Comparison of ENCODE assay signal across 11 cellular contexts in genomic region chr2:202643012-202643858, GRCh38. TPM values are rescaled to one million over a fixed set of nuclear protein-coding genes. Genes with fewer than 3 reads are reported as not detected.
DNase-seq lines count a peak whose midpoint lies in the region; ATAC-seq and TF ChIP-seq lines count a peak whose summit lies in the region.
"Had no signal": no experiment of that assay in that cellular context is flagged by ENCODE, and none has a peak within 500 bp of the region (broad histone marks: within the 10 kb centered on the region; RNA-seq: fewer than 3 reads in every experiment).

No MANE protein-coding gene starts in this region.

- H3K4me1 Mint-ChIP-seq in activated CD4-positive, alpha-beta T cell treated with anti-CD3 and anti-CD28 coated beads, Interleukin-2, amount 10 ng/mL, durations not matched to agents 7 days and 5 days = peaks cover 62% of the 10 kb centered on the region
- peaks cover 30 to 50% of the 10 kb centered on the region in 2 donors for H3K4me1 Mint-ChIP-seq in stimulated activated naive B cell treated with anti-CD40 and anti-IgM and Interleukin-4, amounts not matched to agents 10 μg/mL and 1 μg/mL and 100 μg/mL, for 72 hours

- intact Hi-C loops in Panc1 (cut with micrococcal nuclease; ENCODE audit: unreplicated experiment) = no loop called here

- peaks cover 17% of the 10 kb centered on the region for H3K36me3 Mint-ChIP-seq in activated CD4-positive, alpha-beta T cell treated with anti-CD3 and anti-CD28 coated beads, Interleukin-2, amount 10 ng/mL, durations not matched to agents 7 days and 5 days (ENCODE audit: low read depth)
- H3K36me3 Mint-ChIP-seq in stimulated activated naive B cell treated with anti-CD40 and anti-IgM and Interleukin-4, amounts not matched to agents 10 μg/mL and 1 μg/mL and 100 μg/mL, for 72 hours = no peaks in the 10 kb centered on the region

- POLR2A ChIA-PET in activated CD4-positive, alpha-beta T cell treated with anti-CD3 and anti-CD28 coated beads, Interleukin-2, amount 10 ng/mL, durations not matched to agents 7 days and 5 days (lab: Charles Lee) = no interaction called here
- POLR2A ChIA-PET in Panc1 (lab: Charles Lee) = no interaction called here

- in situ Hi-C loops in Panc1 (cut with HindIII; ENCODE audit: low pct_unique_long_range_greater_than_20kb, low sequenced_read_pairs) = no loop called here

- TF ChIP-seq CTCF in Panc1 (IDR thresholded peaks at IDR 0.05) (no peak), epithelial cell of proximal tubule (conservative IDR thresholded peaks at IDR 0.05; ENCODE audit: low read depth, low read length) (no peak)

- CTCF ChIA-PET in activated CD4-positive, alpha-beta T cell treated with anti-CD3 and anti-CD28 coated beads, Interleukin-2, amount 10 ng/mL, durations not matched to agents 7 days and 5 days (lab: Charles Lee) = interaction anchor here (0.8 to 1.9 kb wide), 3 partner anchors 9 to 16 kb away, joined by 3 to 5 read pairs (median 3); partner anchors contain the start of gene FAM117B
- CTCF ChIA-PET in Panc1 (lab: Charles Lee) = interaction anchor here (0.7 kb wide), 1 partner anchor 24 kb away, joined by 3 read pairs; no protein-coding TSS in a partner anchor

- TSS peak; percentile 22 for BruUV-seq in Panc1 (replicated peaks; lab: Mats Ljungman, UMichigan)

- H3K4me3 ChIP-seq in Panc1 (ENCODE audit: low read depth in 2 of 2, low read length in 2 of 2) (no peak overlapping the region), epithelial cell of proximal tubule (ENCODE audit: low read depth, low read length) (peak overlapping the region; percentile 1)

- peaks cover 30% of the 10 kb centered on the region for H3K4me1 ChIP-seq in Panc1 (ENCODE audit: control insufficient read depth, insufficient read depth, low read length)

- H3K27me3 Mint-ChIP-seq in activated CD4-positive, alpha-beta T cell treated with anti-CD3 and anti-CD28 coated beads, Interleukin-2, amount 10 ng/mL, durations not matched to agents 7 days and 5 days = no peaks in the 10 kb centered on the region
- H3K27me3 Mint-ChIP-seq in stimulated activated naive B cell treated with anti-CD40 and anti-IgM and Interleukin-4, amounts not matched to agents 10 μg/mL and 1 μg/mL and 100 μg/mL, for 72 hours = no peaks in the 10 kb centered on the region
- H3K27me3 Mint-ChIP-seq: type B pancreatic cell had no signal

- no peak for ATAC-seq in Panc1
- ATAC-seq in stimulated activated naive B cell treated with anti-CD40 and anti-IgM and Interleukin-4, amounts not matched to agents 10 μg/mL and 1 μg/mL and 100 μg/mL, for 72 hours (replicated peaks) = peak; percentile 70 to 75

- H3K27ac ChIP-seq in Panc1 (ENCODE audit: low read length) = peak overlapping the region; percentile 67; the same call in 1 of the 2 replicates

- no peaks in the 10 kb centered on the region for H3K9me3 ChIP-seq in Panc1 (ENCODE audit: control insufficient read depth, insufficient read depth, low read depth, low read length)

- DNase-seq in activated CD4-positive, alpha-beta T cell treated with anti-CD3 and anti-CD28 coated beads, Interleukin-2, amount 10 ng/mL, durations not matched to agents 7 days and 5 days = peak; percentile 50
- DNase-seq in activated CD4-positive, alpha-beta T cell treated with anti-CD3 and anti-CD28 coated beads, Interleukin-2, amount 50 U/mL, for 4 hours = no peak
- DNase-seq in Panc1 (ENCODE audit: low read depth, low spot score) (no peak), epithelial cell of proximal tubule (ENCODE audit: low read depth) (no peak), EL (no peak), NCI-H345 treated with DMSO at 0.1 percent for 48 hours (lab: John Stamatoyannopoulos, UW; ENCODE audit: unreplicated experiment) (no peak), dermis blood vessel endothelial cell (no peak)
- no peak for DNase-seq in stimulated activated naive B cell treated with anti-CD40 and anti-IgM and Interleukin-4, amounts not matched to agents 10 μg/mL and 1 μg/mL and 100 μg/mL, for 72 hours
- DNase-seq: NCI-H446; stimulated activated CD4-positive, alpha-beta T cell treated with anti-CD3 and anti-CD28 coated beads, Interleukin-4, amount 100 ng/mL, for 1 hour had no signal

- no peaks in the 10 kb centered on the region for H3K9me3 Mint-ChIP-seq in activated CD4-positive, alpha-beta T cell treated with anti-CD3 and anti-CD28 coated beads, Interleukin-2, amount 10 ng/mL, durations not matched to agents 7 days and 5 days
- H3K9me3 Mint-ChIP-seq in stimulated activated naive B cell treated with anti-CD40 and anti-IgM and Interleukin-4, amounts not matched to agents 10 μg/mL and 1 μg/mL and 100 μg/mL, for 72 hours = no peaks in the 10 kb centered on the region
- H3K9me3 Mint-ChIP-seq: type B pancreatic cell had no signal

- H3K27me3 ChIP-seq in Panc1 (ENCODE audit: control insufficient read depth, insufficient read depth, low read length) = no peaks in the 10 kb centered on the region

- H3K4me3 Mint-ChIP-seq in activated CD4-positive, alpha-beta T cell treated with anti-CD3 and anti-CD28 coated beads, Interleukin-2, amount 10 ng/mL, durations not matched to agents 7 days and 5 days = peak overlapping the region; percentile 66
- peak overlapping the region; percentile 73 to 81 for H3K4me3 Mint-ChIP-seq in stimulated activated naive B cell treated with anti-CD40 and anti-IgM and Interleukin-4, amounts not matched to agents 10 μg/mL and 1 μg/mL and 100 μg/mL, for 72 hours
- H3K4me3 Mint-ChIP-seq: type B pancreatic cell had no signal

- H3K36me3 ChIP-seq in Panc1 (ENCODE audit: control insufficient read depth, insufficient read depth, low read length) = no peaks in the 10 kb centered on the region

- H3K27ac Mint-ChIP-seq in activated CD4-positive, alpha-beta T cell treated with anti-CD3 and anti-CD28 coated beads, Interleukin-2, amount 10 ng/mL, durations not matched to agents 7 days and 5 days = peak overlapping the region; percentile 93
- peak overlapping the region; percentile 97 for H3K27ac Mint-ChIP-seq in stimulated activated naive B cell treated with anti-CD40 and anti-IgM and Interleukin-4, amounts not matched to agents 10 μg/mL and 1 μg/mL and 100 μg/mL, for 72 hours
- H3K27ac Mint-ChIP-seq: type B pancreatic cell had no signal

RNA-seq across cellular contexts. Expression of gene FAM117B, which starts 8.5 kb away (rescaled TPM):
- total RNA-seq in activated CD4-positive, alpha-beta T cell treated with anti-CD3 and anti-CD28 coated beads, Interleukin-2, amount 10 ng/mL, durations not matched to agents 7 days and 5 days = 10 to 100 TPM; 23.0 to 24.9 TPM
- total RNA-seq in Panc1 (2021; ENCODE audit: unreplicated experiment) (7.8 TPM), epithelial cell of proximal tubule (3.8 and 7.1 TPM in 2 replicates), dermis blood vessel endothelial cell (2.7 and 3.9 TPM in 2 replicates)
- polyA plus RNA-seq in Panc1 (2012; ENCODE audit: insufficient read length) = 6.8 TPM
